28 cellular contexts compared by ENCODE assay signal in genomic region chr6:166796610-166797009, GRCh38.
"Had no signal": no experiment of that assay in that cellular context is flagged by ENCODE, and none has a peak within 500 bp of the region (broad histone marks: within the 10 kb centered on the region; RNA-seq: fewer than 3 reads in every experiment).

No MANE protein-coding gene starts in this region.

- H3K4me3 Mint-ChIP-seq: naive thymus-derived CD8-positive, alpha-beta T cell; nephron progenitor cell; neural progenitor cell; stimulated activated effector memory CD8-positive, alpha-beta T cell treated with anti-CD3 and anti-CD28 coated beads, Interleukin-12 subunit alpha, Interleukin-12 subunit beta, amount 100 ng/mL, for 72 hours; stimulated activated naive CD8-positive, alpha-beta T cell treated with anti-CD3 and anti-CD28 coated beads, Interleukin-15, amount 100 ng/mL, for 72 hours; type B pancreatic cell had no signal

- H3K4me1 Mint-ChIP-seq: naive thymus-derived CD8-positive, alpha-beta T cell; nephron progenitor cell; stimulated activated effector memory CD8-positive, alpha-beta T cell treated with anti-CD3 and anti-CD28 coated beads, Interleukin-12 subunit alpha, Interleukin-12 subunit beta, amount 100 ng/mL, for 72 hours; stimulated activated naive CD8-positive, alpha-beta T cell treated with anti-CD3 and anti-CD28 coated beads, Interleukin-15, amount 100 ng/mL, for 72 hours had no signal

- H3K4me2 ChIP-seq: neural progenitor cell had no signal

- DNase-seq: hippocampal formation; kidney glomerular epithelial cell; left cardiac atrium; left ventricle myocardium superior; lower lobe of right lung; mammary epithelial cell; mesenchymal stem cell; naive thymus-derived CD8-positive, alpha-beta T cell; nephron progenitor cell; occipital lobe; ovary; retina; right cardiac atrium; sigmoid colon; small intestine; spleen; stimulated activated CD4-positive, alpha-beta T cell treated with anti-CD3 and anti-CD28 coated beads, Interleukin-4, amount 100 ng/mL, for 24 hours; stimulated activated naive CD4-positive, alpha-beta T cell treated with Interleukin-2 at 50 U/mL for 16 hours; stimulated activated naive CD8-positive, alpha-beta T cell treated with anti-CD3 and anti-CD28 coated beads, Interleukin-15, amount 100 ng/mL, for 72 hours; substantia nigra had no signal

- ATAC-seq: left cardiac atrium; left lobe of liver; left ventricle myocardium superior; lower lobe of right lung; naive thymus-derived CD8-positive, alpha-beta T cell; right cardiac atrium; stimulated activated effector memory CD8-positive, alpha-beta T cell treated with anti-CD3 and anti-CD28 coated beads, Interleukin-12 subunit alpha, Interleukin-12 subunit beta, amount 100 ng/mL, for 72 hours; stimulated activated naive CD8-positive, alpha-beta T cell treated with anti-CD3 and anti-CD28 coated beads, Interleukin-15, amount 100 ng/mL, for 72 hours had no signal

- H3K4me1 ChIP-seq: lower lobe of right lung, prostate gland, spleen, tibial nerve had no signal

- H3K27me3 Mint-ChIP-seq: stimulated activated naive CD8-positive, alpha-beta T cell treated with anti-CD3 and anti-CD28 coated beads, Interleukin-15, amount 100 ng/mL, for 72 hours; type B pancreatic cell had no signal

- H3K27me3 ChIP-seq: neural progenitor cell, neutrophil, ovary, sigmoid colon, spleen, tibial nerve had no signal

- FAIRE-seq: keratinocyte, small intestine had no signal

- H3K36me3 Mint-ChIP-seq: naive thymus-derived CD8-positive, alpha-beta T cell; neural progenitor cell; stimulated activated effector memory CD8-positive, alpha-beta T cell treated with anti-CD3 and anti-CD28 coated beads, Interleukin-12 subunit alpha, Interleukin-12 subunit beta, amount 100 ng/mL, for 72 hours; type B pancreatic cell had no signal

- H3K9ac ChIP-seq: neural progenitor cell had no signal

- H3K27ac ChIP-seq: lower lobe of right lung, neural progenitor cell, neutrophil, ovary, prostate gland, sigmoid colon, spleen, tibial nerve had no signal

- H3K27ac Mint-ChIP-seq: naive thymus-derived CD8-positive, alpha-beta T cell; nephron progenitor cell; neural progenitor cell; stimulated activated effector memory CD8-positive, alpha-beta T cell treated with anti-CD3 and anti-CD28 coated beads, Interleukin-12 subunit alpha, Interleukin-12 subunit beta, amount 100 ng/mL, for 72 hours; stimulated activated naive CD8-positive, alpha-beta T cell treated with anti-CD3 and anti-CD28 coated beads, Interleukin-15, amount 100 ng/mL, for 72 hours; type B pancreatic cell had no signal

- H3K36me3 ChIP-seq: lower lobe of right lung, neural progenitor cell, neutrophil, ovary, prostate gland, sigmoid colon, spleen, tibial nerve had no signal

- H3K4me3 ChIP-seq: lower lobe of right lung, neural progenitor cell, ovary, prostate gland, sigmoid colon, spleen, tibial nerve had no signal

- H2AFZ ChIP-seq: neural progenitor cell had no signal

- H3K9me3 ChIP-seq: lower lobe of right lung, neutrophil, ovary, prostate gland, sigmoid colon, spleen, tibial nerve had no signal

- H3K9me3 Mint-ChIP-seq: naive thymus-derived CD8-positive, alpha-beta T cell; neural progenitor cell; stimulated activated effector memory CD8-positive, alpha-beta T cell treated with anti-CD3 and anti-CD28 coated beads, Interleukin-12 subunit alpha, Interleukin-12 subunit beta, amount 100 ng/mL, for 72 hours had no signal
